13 cellular contexts compared by ENCODE assay signal in the genomic region with DNA sequence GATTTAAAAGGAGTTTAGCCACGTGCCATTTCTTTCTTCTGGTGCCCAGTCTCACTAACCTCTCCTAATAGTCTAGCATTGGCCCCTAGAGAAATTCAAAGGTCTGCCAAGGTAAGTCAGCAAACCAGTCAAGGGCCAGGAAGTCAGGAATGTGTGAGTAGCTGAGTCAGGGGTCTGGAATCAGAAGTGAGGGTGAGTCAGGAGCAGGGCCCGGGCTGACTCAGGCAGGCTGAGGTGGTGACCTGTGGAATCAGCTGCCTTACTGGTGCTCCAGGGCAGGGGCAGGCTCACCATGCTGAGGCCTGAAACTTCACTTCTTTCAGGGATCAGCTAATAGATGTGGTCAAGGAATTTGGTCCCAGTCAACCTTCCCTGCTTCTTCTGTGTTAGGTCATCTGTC.
DNase-seq lines count a peak whose midpoint lies in the region; ATAC-seq and TF ChIP-seq lines count a peak whose summit lies in the region.
"Had no signal": no experiment of that assay in that cellular context is flagged by ENCODE, and none has a peak within 500 bp of the region (broad histone marks: within the 10 kb centered on the region; RNA-seq: fewer than 3 reads in every experiment).

No MANE protein-coding gene starts in this region.

- H3K4me1 ChIP-seq in GM23338 (ENCODE audit: insufficient read depth): 0 out of 2 replicates have a peak, but pooled peaks cover 7% of the 10 kb centered on the region
- H3K4me1 ChIP-seq in SJCRH30: peaks cover 17% of the 10 kb centered on the region
- H3K4me1 ChIP-seq: colonic mucosa, tibial nerve had no signal

- H3K27ac ChIP-seq in GM23338 (ENCODE audit: low read depth): no peak overlapping the region
- H3K27ac ChIP-seq in SJCRH30: peak overlapping the region; percentile 20; the same call in 1 of the 2 replicates
- H3K27ac ChIP-seq: colonic mucosa, tibial nerve had no signal

- no peak for TF ChIP-seq CTCF in GM23338 (conservative IDR thresholded peaks at IDR 0.05; ENCODE audit: low read depth in 2 of 2)
- TF ChIP-seq CTCF in fibroblast of the aortic adventitia (IDR thresholded peaks at IDR 0.05; ENCODE audit: insufficient read depth, low read length): no peak

- H3K9me2 ChIP-seq in GM23338 (ENCODE audit: insufficient read depth): no peaks in the 10 kb centered on the region

- H3K79me2 ChIP-seq in GM23338 (replicated peaks; ENCODE audit: insufficient read depth): 0 out of 2 replicates have a peak, but pooled peaks cover 5% of the 10 kb centered on the region

- peak overlapping the region; percentile 83 for H3K27ac Mint-ChIP-seq in GM23338
- peak overlapping the region in 1 of 10 donors; percentile 59 for H3K27ac Mint-ChIP-seq in naive thymus-derived CD8-positive, alpha-beta T cell

- no peak overlapping the region for H2AFZ ChIP-seq in GM23338

- H3F3A ChIP-seq in GM23338 (replicated peaks; ENCODE audit: low read depth): no peaks in the 10 kb centered on the region

- no peaks in the 10 kb centered on the region for H3K9me3 Mint-ChIP-seq in GM23338
- no peaks in the 10 kb centered on the region for H3K9me3 Mint-ChIP-seq in naive thymus-derived CD8-positive, alpha-beta T cell

- H3K4me2 ChIP-seq in GM23338: no peak overlapping the region

- H4K20me1 ChIP-seq in GM23338 (replicated peaks; ENCODE audit: insufficient read depth): no peaks in the 10 kb centered on the region

- H3K36me3 ChIP-seq in GM23338 (ENCODE audit: insufficient read depth) (no peaks in the 10 kb centered on the region), SJCRH30 (no peaks in the 10 kb centered on the region)
- H3K36me3 ChIP-seq: colonic mucosa, tibial nerve had no signal

- H3K4me1 Mint-ChIP-seq in GM23338: peaks cover 13% of the 10 kb centered on the region; the same call in 2 of the 3 replicates
- H3K4me1 Mint-ChIP-seq in naive thymus-derived CD8-positive, alpha-beta T cell: no peaks in the 10 kb centered on the region

- no peaks in the 10 kb centered on the region; the same call in 1 of the 2 replicates for H3K9me3 ChIP-seq in SJCRH30 (replicated peaks)
- H3K9me3 ChIP-seq: colonic mucosa, tibial nerve had no signal

- H3K27me3 ChIP-seq in GM23338 (ENCODE audit: insufficient read depth) (no peaks in the 10 kb centered on the region), SJCRH30 (no peaks in the 10 kb centered on the region)
- H3K27me3 ChIP-seq: colonic mucosa, tibial nerve had no signal

- peaks cover 5% of the 10 kb centered on the region for H3K27me3 Mint-ChIP-seq in GM23338 (ENCODE audit: insufficient read depth, low read depth, poor library complexity)
- peaks cover 11 to 38% (median 18%) of the 10 kb centered on the region in 5 donors for H3K27me3 Mint-ChIP-seq in naive thymus-derived CD8-positive, alpha-beta T cell

- DNase-seq in GM23338 (ENCODE audit: low spot score) (peak; percentile 49), SJCRH30 (peak; percentile 49 to 61), fibroblast of the aortic adventitia (ENCODE audit: low read depth) (peak; percentile 80), skeletal muscle cell (ENCODE audit: low read depth) (peak; percentile 21), DMS 273 treated with DMSO at 0.1 percent for 48 hours (lab: John Stamatoyannopoulos, UW) (no peak)
- DNase-seq in activated CD4-positive, alpha-beta T cell treated with anti-CD3 and anti-CD28 coated beads, Interleukin-2, amount 50 U/mL, for 48 hours: no peak
- no peak for DNase-seq in naive thymus-derived CD8-positive, alpha-beta T cell
- DNase-seq: colonic mucosa; KBM-7; SHP77; stimulated activated CD4-positive, alpha-beta T cell treated with anti-CD3 and anti-CD28 coated beads, Interleukin-15, amount 100 ng/mL, for 24 hours had no signal

- H3K36me3 Mint-ChIP-seq in GM23338 (ENCODE audit: low read depth): peaks cover 4% of the 10 kb centered on the region; the same call in 2 of the 3 replicates
- H3K36me3 Mint-ChIP-seq in naive thymus-derived CD8-positive, alpha-beta T cell: no peaks in the 10 kb centered on the region

- H3K4me3 ChIP-seq in GM23338: no peak overlapping the region
- H3K4me3 ChIP-seq in SJCRH30: no peak overlapping the region
- H3K4me3 ChIP-seq in fibroblast of the aortic adventitia (ENCODE audit: low read depth, low read length): no peak overlapping the region
- no peak overlapping the region for H3K4me3 ChIP-seq in skeletal muscle cell (ENCODE audit: low read depth, low read length)
- H3K4me3 ChIP-seq: colonic mucosa, tibial nerve had no signal

- POLR2A ChIA-PET in naive thymus-derived CD8-positive, alpha-beta T cell (lab: Charles Lee): no interaction called here

- H3K4me3 Mint-ChIP-seq in GM23338: no peak overlapping the region
- H3K4me3 Mint-ChIP-seq in naive thymus-derived CD8-positive, alpha-beta T cell: no peak overlapping the region

- ATAC-seq in GM23338: peak; percentile 94
- ATAC-seq in GM21515 (IDR thresholded peaks at IDR 0.05; ENCODE audit: unreplicated experiment): no peak
- ATAC-seq in naive thymus-derived CD8-positive, alpha-beta T cell: no peak

TF ChIP-seq in GM23338, 12 proteins besides CTCF, POLR2A, EP300 and RAD21 (continues in another document):
- TF ChIP-seq NANOG (IDR thresholded peaks at IDR 0.05; ENCODE audit: borderline replicate concordance) (no peak), CREB1 (CRISPR knock-in tag; IDR thresholded peaks at IDR 0.05; ENCODE audit: low read depth) (no peak), JUNB (IDR thresholded peaks at IDR 0.05; ENCODE audit: unreplicated experiment) (no peak), EZH2phosphoT487 (IDR thresholded peaks at IDR 0.05; ENCODE audit: unreplicated experiment) (no peak)
- TF ChIP-seq, protein P1, sequence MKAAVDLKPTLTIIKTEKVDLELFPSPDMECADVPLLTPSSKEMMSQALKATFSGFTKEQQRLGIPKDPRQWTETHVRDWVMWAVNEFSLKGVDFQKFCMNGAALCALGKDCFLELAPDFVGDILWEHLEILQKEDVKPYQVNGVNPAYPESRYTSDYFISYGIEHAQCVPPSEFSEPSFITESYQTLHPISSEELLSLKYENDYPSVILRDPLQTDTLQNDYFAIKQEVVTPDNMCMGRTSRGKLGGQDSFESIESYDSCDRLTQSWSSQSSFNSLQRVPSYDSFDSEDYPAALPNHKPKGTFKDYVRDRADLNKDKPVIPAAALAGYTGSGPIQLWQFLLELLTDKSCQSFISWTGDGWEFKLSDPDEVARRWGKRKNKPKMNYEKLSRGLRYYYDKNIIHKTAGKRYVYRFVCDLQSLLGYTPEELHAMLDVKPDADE (IDR thresholded peaks at IDR 0.05): no peak
- TF ChIP-seq, protein P2, sequence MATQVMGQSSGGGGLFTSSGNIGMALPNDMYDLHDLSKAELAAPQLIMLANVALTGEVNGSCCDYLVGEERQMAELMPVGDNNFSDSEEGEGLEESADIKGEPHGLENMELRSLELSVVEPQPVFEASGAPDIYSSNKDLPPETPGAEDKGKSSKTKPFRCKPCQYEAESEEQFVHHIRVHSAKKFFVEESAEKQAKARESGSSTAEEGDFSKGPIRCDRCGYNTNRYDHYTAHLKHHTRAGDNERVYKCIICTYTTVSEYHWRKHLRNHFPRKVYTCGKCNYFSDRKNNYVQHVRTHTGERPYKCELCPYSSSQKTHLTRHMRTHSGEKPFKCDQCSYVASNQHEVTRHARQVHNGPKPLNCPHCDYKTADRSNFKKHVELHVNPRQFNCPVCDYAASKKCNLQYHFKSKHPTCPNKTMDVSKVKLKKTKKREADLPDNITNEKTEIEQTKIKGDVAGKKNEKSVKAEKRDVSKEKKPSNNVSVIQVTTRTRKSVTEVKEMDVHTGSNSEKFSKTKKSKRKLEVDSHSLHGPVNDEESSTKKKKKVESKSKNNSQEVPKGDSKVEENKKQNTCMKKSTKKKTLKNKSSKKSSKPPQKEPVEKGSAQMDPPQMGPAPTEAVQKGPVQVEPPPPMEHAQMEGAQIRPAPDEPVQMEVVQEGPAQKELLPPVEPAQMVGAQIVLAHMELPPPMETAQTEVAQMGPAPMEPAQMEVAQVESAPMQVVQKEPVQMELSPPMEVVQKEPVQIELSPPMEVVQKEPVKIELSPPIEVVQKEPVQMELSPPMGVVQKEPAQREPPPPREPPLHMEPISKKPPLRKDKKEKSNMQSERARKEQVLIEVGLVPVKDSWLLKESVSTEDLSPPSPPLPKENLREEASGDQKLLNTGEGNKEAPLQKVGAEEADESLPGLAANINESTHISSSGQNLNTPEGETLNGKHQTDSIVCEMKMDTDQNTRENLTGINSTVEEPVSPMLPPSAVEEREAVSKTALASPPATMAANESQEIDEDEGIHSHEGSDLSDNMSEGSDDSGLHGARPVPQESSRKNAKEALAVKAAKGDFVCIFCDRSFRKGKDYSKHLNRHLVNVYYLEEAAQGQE (IDR thresholded peaks at IDR 0.05; ENCODE audit: unreplicated experiment): no peak

Comparison
In these comparisons a context has a peak if more than half of its experiments do, and no peak if none do; other contexts are left out.
1. DNase-seq: peak in GM23338 (single experiment), SJCRH30 (2 of 2), fibroblast of the aortic adventitia (single experiment) and skeletal muscle cell (single experiment); none in activated CD4-positive, alpha-beta T cell treated with anti-CD3 and anti-CD28 coated beads, Interleukin-2, amount 50 U/mL, for 48 hours (0 of 2), DMS 273 treated with DMSO at 0.1 percent for 48 hours (single experiment) and naive thymus-derived CD8-positive, alpha-beta T cell (0 of 10).